ENCODE assay signal across 6 cellular contexts in genomic region chr11:64855596-64856304, GRCh38. TPM values are rescaled to one million over a fixed set of nuclear protein-coding genes. Genes with fewer than 3 reads are reported as not detected.
DNase-seq lines count a peak whose midpoint lies in the region; TF ChIP-seq lines count a peak whose summit lies in the region.

No MANE protein-coding gene starts in this region.

- no peak overlapping the region for H2AFZ ChIP-seq in SU-DHL-6 (ENCODE audit: low read depth, low read length, severe bottlenecking)

- H3F3A ChIP-seq in SU-DHL-6 (ENCODE audit: insufficient read depth): peaks cover 60% of the 10 kb centered on the region

- peak overlapping the region; percentile 93 to 100 (median 98) for H3K4me2 ChIP-seq in BLaER1 treated with 17β-estradiol and CSF1 and Interleukin-3, amounts not matched to agents 10 nM and 100 nM
- H3K4me2 ChIP-seq in SU-DHL-6 (ENCODE audit: low read depth, low read length, poor library complexity, severe bottlenecking): no peak overlapping the region
- H3K4me2 ChIP-seq in mesendoderm (ENCODE audit: low read length): no peak overlapping the region

- H3K4me3 ChIP-seq in BLaER1 treated with 17β-estradiol and CSF1 and Interleukin-3, amounts not matched to agents 10 nM and 100 nM: peak overlapping the region in 6 of 10 experiments; percentile 9 to 57 (median 35); a peak in 9 of 20 replicates
- H3K4me3 ChIP-seq in SU-DHL-6 (ENCODE audit: insufficient read depth, low read length, poor library complexity, severe bottlenecking) (no peak overlapping the region), mesendoderm (ENCODE audit: low read length) (no peak overlapping the region)

- peak overlapping the region in 10 of 11 experiments; percentile 47 to 98 (median 94); a peak in 19 of 22 replicates for H3K27ac ChIP-seq in BLaER1 treated with 17β-estradiol and CSF1 and Interleukin-3, amounts not matched to agents 10 nM and 100 nM
- H3K27ac ChIP-seq in SU-DHL-6 (ENCODE audit: low read depth, low read length): peak overlapping the region; percentile 100
- no peak overlapping the region for H3K27ac ChIP-seq in mesendoderm (ENCODE audit: low read depth, low read length)

- no peaks in the 10 kb centered on the region for H3K79me1 ChIP-seq in mesendoderm (ENCODE audit: low read length)

- no peaks in the 10 kb centered on the region for H3K9me2 ChIP-seq in SU-DHL-6 (replicated peaks; ENCODE audit: insufficient read depth, low read length)

- H2BK15ac ChIP-seq in mesendoderm (replicated peaks; ENCODE audit: low read depth): no peak overlapping the region

- peak overlapping the region in 10 of 11 experiments; percentile 40 to 88 (median 77); a peak in 17 of 22 replicates for H3K9ac ChIP-seq in BLaER1 treated with 17β-estradiol and CSF1 and Interleukin-3, amounts not matched to agents 10 nM and 100 nM
- H3K9ac ChIP-seq in SU-DHL-6 (ENCODE audit: low read length) (no peak overlapping the region), mesendoderm (ENCODE audit: low read length) (no peak overlapping the region)

- no peaks in the 10 kb centered on the region for H3K9me3 ChIP-seq in BLaER1 treated with 17β-estradiol and CSF1 and Interleukin-3, amounts not matched to agents 10 nM and 100 nM (replicated peaks in 1 of 11)
- no peaks in the 10 kb centered on the region for H3K9me3 ChIP-seq in SU-DHL-6 (ENCODE audit: insufficient read depth, low read length)

- H3K4ac ChIP-seq in mesendoderm (ENCODE audit: low read depth, low read length): no peak overlapping the region

- H3K18ac ChIP-seq in mesendoderm (ENCODE audit: low read length): no peak overlapping the region

- H3K4me1 ChIP-seq in BLaER1 treated with 17β-estradiol and CSF1 and Interleukin-3, amounts not matched to agents 10 nM and 100 nM: peaks cover 100% of the 10 kb centered on the region in 10 experiments
- no peaks in the 10 kb centered on the region for H3K4me1 ChIP-seq in mesendoderm (ENCODE audit: control insufficient read depth, low read depth, low read length)

- peaks cover 29% of the 10 kb centered on the region for H3K79me2 ChIP-seq in SU-DHL-6 (ENCODE audit: insufficient read depth, low read length)
- no peaks in the 10 kb centered on the region for H3K79me2 ChIP-seq in mesendoderm (ENCODE audit: control insufficient read depth, insufficient read depth, low read length)

- no peak overlapping the region for H3K23ac ChIP-seq in mesendoderm (ENCODE audit: low read length)

- H2AK5ac ChIP-seq in mesendoderm (ENCODE audit: low read length): no peak overlapping the region

- no peak overlapping the region for H2BK5ac ChIP-seq in mesendoderm (ENCODE audit: low read length)

- peaks cover 16 to 67% (median 38%) of the 10 kb centered on the region in 11 experiments; a peak in 20 of 22 replicates for H4K20me1 ChIP-seq in BLaER1 treated with 17β-estradiol and CSF1 and Interleukin-3, amounts not matched to agents 10 nM and 100 nM
- H4K20me1 ChIP-seq in SU-DHL-6 (ENCODE audit: low read depth, low read length): no peaks in the 10 kb centered on the region

- H4K5ac ChIP-seq in mesendoderm (ENCODE audit: low read length): no peak overlapping the region

- H4K8ac ChIP-seq in mesendoderm (ENCODE audit: low read depth, low read length): no peak overlapping the region

- WGBS in mesendoderm (ENCODE audit: extremely low coverage, insufficient coverage, low lambda C conversion rate): no CpG with 5 or more reads among the region's 22 CpGs

- no peak overlapping the region for H2BK120ac ChIP-seq in mesendoderm (ENCODE audit: low read depth, low read length)

- DNase-seq in mesendoderm: no peak
- DNase-seq in DMS79 treated with DMSO at 0.1 percent for 48 hours (lab: John Stamatoyannopoulos, UW): no peak
- no peak for DNase-seq in SHP77 treated with DMSO at 0.1 percent for 48 hours (lab: John Stamatoyannopoulos, UW)
- DNase-seq in NCI-H446 treated with DMSO at 0.1 percent for 48 hours (lab: John Stamatoyannopoulos, UW): no peak

- no peak for TF ChIP-seq CTCF in SU-DHL-6 (IDR thresholded peaks at IDR 0.05; ENCODE audit: insufficient read depth, low read length, poor library complexity, severe bottlenecking)

- no peaks in the 10 kb centered on the region for H3K27me3 ChIP-seq in BLaER1 treated with 17β-estradiol and CSF1 and Interleukin-3, amounts not matched to agents 10 nM and 100 nM
- H3K27me3 ChIP-seq in SU-DHL-6 (ENCODE audit: low read length): no peaks in the 10 kb centered on the region
- no peaks in the 10 kb centered on the region for H3K27me3 ChIP-seq in mesendoderm (ENCODE audit: insufficient read depth, low read length, poor library complexity)

- peaks cover 24 to 69% (median 45%) of the 10 kb centered on the region in 11 experiments for H3K36me3 ChIP-seq in BLaER1 treated with 17β-estradiol and CSF1 and Interleukin-3, amounts not matched to agents 10 nM and 100 nM
- H3K36me3 ChIP-seq in SU-DHL-6 (ENCODE audit: low read length) (peaks cover 8% of the 10 kb centered on the region; the same call in 1 of the 2 replicates), mesendoderm (ENCODE audit: control insufficient read depth, insufficient read depth, low read length) (no peaks in the 10 kb centered on the region)

- H3K56ac ChIP-seq in mesendoderm (ENCODE audit: low read length): peak overlapping the region; percentile 7

RNA-seq across cellular contexts. Expression of gene CDC42BPG, which starts 11.3 kb away (rescaled TPM):
- polyA plus RNA-seq in mesendoderm (2013, experiment 1 of 2): 3.2 TPM
- 3.4 TPM for polyA plus RNA-seq in mesendoderm (2013, experiment 2 of 2)

RNA-seq across cellular contexts. Expression of gene EHD1, which starts 22.7 kb away (rescaled TPM):
- 21.1 TPM for polyA plus RNA-seq in mesendoderm (2013, experiment 1 of 2)
- polyA plus RNA-seq in mesendoderm (2013, experiment 2 of 2): 21.9 TPM

RNA-seq across cellular contexts. Expression of gene MEN1, which starts 45.4 kb away (rescaled TPM):
- polyA plus RNA-seq in mesendoderm (2013, experiment 1 of 2): 46.1 TPM
- polyA plus RNA-seq in mesendoderm (2013, experiment 2 of 2): 44.6 TPM

RNA-seq across cellular contexts. Expression of gene MAP4K2, which starts 52.7 kb away (rescaled TPM):
- 10.2 TPM for polyA plus RNA-seq in mesendoderm (2013, experiment 1 of 2)
- polyA plus RNA-seq in mesendoderm (2013, experiment 2 of 2): 10.2 TPM

Comparison
In these comparisons a context has a peak if more than half of its experiments do, and no peak if none do; other contexts are left out.
1. H3K4me2 ChIP-seq: peak in BLaER1 treated with 17β-estradiol and CSF1 and Interleukin-3, amounts not matched to agents 10 nM and 100 nM (11 of 11); none in SU-DHL-6 (single experiment) and mesendoderm (single experiment).
2. H3K4me3 ChIP-seq: peak in BLaER1 treated with 17β-estradiol and CSF1 and Interleukin-3, amounts not matched to agents 10 nM and 100 nM (6 of 10); none in SU-DHL-6 (single experiment) and mesendoderm (single experiment).
3. H3K9ac ChIP-seq: peak in BLaER1 treated with 17β-estradiol and CSF1 and Interleukin-3, amounts not matched to agents 10 nM and 100 nM (10 of 11); none in SU-DHL-6 (single experiment) and mesendoderm (single experiment).